14 cellular contexts compared by ENCODE assay signal in the genomic region with DNA sequence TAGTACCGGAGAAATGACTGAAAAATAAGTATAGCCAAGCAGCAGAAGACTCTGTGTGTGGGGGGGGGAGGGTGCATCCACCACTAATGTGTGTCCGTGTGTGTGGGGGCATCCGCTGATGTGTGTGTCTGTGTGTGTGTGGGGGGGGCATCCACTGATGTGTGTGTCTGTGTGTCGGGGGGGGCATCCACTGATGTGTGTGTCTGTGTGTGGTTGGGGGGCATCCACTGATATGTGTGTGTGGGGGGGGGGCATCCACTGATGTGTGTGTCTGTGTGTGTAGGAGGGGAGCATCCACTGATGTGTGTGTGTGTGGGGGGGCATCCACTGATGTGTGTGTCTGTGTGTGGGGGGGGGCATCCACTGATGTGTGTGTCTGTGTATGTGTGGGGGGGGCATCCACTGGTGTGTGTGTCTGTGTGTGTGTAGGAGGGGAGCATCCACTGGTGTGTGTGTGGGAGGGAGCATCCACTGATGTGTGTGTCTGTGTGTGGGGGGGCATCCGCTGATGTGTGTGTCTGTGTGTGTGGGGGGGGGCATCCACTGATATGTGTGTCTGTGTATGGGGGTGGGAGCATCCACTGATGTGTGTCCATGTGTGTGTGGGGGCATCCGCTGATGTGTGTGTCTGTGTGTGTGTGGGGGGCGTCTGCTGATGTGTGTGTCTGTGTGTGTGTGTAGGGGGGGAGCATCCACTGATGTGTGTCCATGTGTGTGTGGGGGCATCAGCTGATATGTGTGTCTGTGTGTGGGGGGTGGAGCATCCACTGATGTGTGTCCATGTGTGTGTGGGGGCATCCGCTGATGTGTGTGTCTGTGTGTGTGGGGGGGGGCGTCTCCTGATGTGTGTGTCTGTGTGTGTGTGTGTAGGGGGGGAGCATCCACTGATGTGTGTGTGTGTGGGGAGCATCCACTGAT.
A peak's percentile ranks its signal among the peaks of the same experiment; 100 is the strongest.
DNase-seq lines count a peak whose midpoint lies in the region; ATAC-seq lines count a peak whose summit lies in the region.
"Had no signal": no experiment of that assay in that cellular context is flagged by ENCODE, and none has a peak within 500 bp of the region (broad histone marks: within the 10 kb centered on the region; RNA-seq: fewer than 3 reads in every experiment).

No MANE protein-coding gene starts in this region.

- H3K27me3 ChIP-seq in BLaER1: no peaks in the 10 kb centered on the region
- no peaks in the 10 kb centered on the region for H3K27me3 ChIP-seq in CD8-positive, alpha-beta memory T cell (ENCODE audit: insufficient read depth, low read length, poor library complexity, severe bottlenecking)
- H3K27me3 ChIP-seq: cardiac muscle cell had no signal

- H3K4me1 Mint-ChIP-seq in CD8-positive, alpha-beta memory T cell: peaks cover 72 to 93% (median 85%) of the 10 kb centered on the region in 3 donors
- peaks cover 77% of the 10 kb centered on the region for H3K4me1 Mint-ChIP-seq in activated T-helper 17 cell treated with anti-CD3 and anti-CD28 coated beads, Interleukin-2, amount 50 U/mL, for 72 hours
- H3K4me1 Mint-ChIP-seq in naive B cell: peaks cover 67 to 85% (median 79%) of the 10 kb centered on the region in 3 donors

- peak overlapping the region in 6 of 7 donors; percentile 69 to 86 (median 77) for H3K4me3 Mint-ChIP-seq in CD8-positive, alpha-beta memory T cell
- peak overlapping the region; percentile 83 for H3K4me3 Mint-ChIP-seq in activated T-helper 17 cell treated with anti-CD3 and anti-CD28 coated beads, Interleukin-2, amount 50 U/mL, for 72 hours
- H3K4me3 Mint-ChIP-seq in naive B cell: peak overlapping the region; percentile 46 to 89 (median 82)

- CTCF ChIA-PET in CD8-positive, alpha-beta memory T cell (lab: Charles Lee): interaction anchor here (1.3 to 1.5 kb wide), 3 partner anchors 8 to 14 kb away, joined by 3 to 7 read pairs (median 3); no protein-coding TSS in a partner anchor

- H3K36me3 ChIP-seq in BLaER1: no peaks in the 10 kb centered on the region
- H3K36me3 ChIP-seq in CD8-positive, alpha-beta memory T cell (ENCODE audit: insufficient read depth, low read length): no peaks in the 10 kb centered on the region
- H3K36me3 ChIP-seq: cardiac muscle cell had no signal

- H4K20me1 ChIP-seq in BLaER1: peaks cover 47% of the 10 kb centered on the region

- no peaks in the 10 kb centered on the region for H3K36me3 Mint-ChIP-seq in CD8-positive, alpha-beta memory T cell
- peaks cover 32% of the 10 kb centered on the region for H3K36me3 Mint-ChIP-seq in activated T-helper 17 cell treated with anti-CD3 and anti-CD28 coated beads, Interleukin-2, amount 50 U/mL, for 72 hours (ENCODE audit: low read depth)
- peaks cover 0 to 6% of the 10 kb centered on the region in 2 donors for H3K36me3 Mint-ChIP-seq in naive B cell

- peak overlapping the region; percentile 63 to 98 (median 86) for H3K27ac Mint-ChIP-seq in CD8-positive, alpha-beta memory T cell
- peak overlapping the region; percentile 99 for H3K27ac Mint-ChIP-seq in activated T-helper 17 cell treated with anti-CD3 and anti-CD28 coated beads, Interleukin-2, amount 50 U/mL, for 72 hours
- H3K27ac Mint-ChIP-seq in naive B cell: peak overlapping the region; percentile 87 to 100 (median 97)

- no peaks in the 10 kb centered on the region for H3K9me3 Mint-ChIP-seq in CD8-positive, alpha-beta memory T cell
- H3K9me3 Mint-ChIP-seq in activated T-helper 17 cell treated with anti-CD3 and anti-CD28 coated beads, Interleukin-2, amount 50 U/mL, for 72 hours: no peaks in the 10 kb centered on the region
- H3K9me3 Mint-ChIP-seq in naive B cell: no peaks in the 10 kb centered on the region

- peak overlapping the region; percentile 54 for H3K4me2 ChIP-seq in BLaER1

- DNase-seq in CD8-positive, alpha-beta memory T cell: peak in 1 of 5 donors; percentile 43
- DNase-seq in naive B cell (no peak), iPS-NIHi7 (ENCODE audit: extremely low spot score) (no peak), G401 (ENCODE audit: low spot score) (no peak), GDM1 (lab: John Stamatoyannopoulos, UW) (no peak), NCI-H1417 treated with DMSO at 0.1 percent for 48 hours (lab: John Stamatoyannopoulos, UW) (no peak)
- DNase-seq: GM23248, KG1, left cardiac atrium, NCI-H1436 treated with DMSO at 0.1 percent for 48 hours had no signal

- no peak for ATAC-seq in activated T-helper 17 cell treated with anti-CD3 and anti-CD28 coated beads, Interleukin-2, amount 50 U/mL, for 72 hours (replicated peaks)
- no peak for ATAC-seq in naive B cell (ENCODE audit: low read depth in 2 of 2)

- H3K4me1 ChIP-seq in BLaER1: peaks cover 74% of the 10 kb centered on the region
- H3K4me1 ChIP-seq in CD8-positive, alpha-beta memory T cell (ENCODE audit: insufficient read depth, low read length): peaks cover 89% of the 10 kb centered on the region

- POLR2A ChIA-PET in CD8-positive, alpha-beta memory T cell (lab: Charles Lee): interaction anchor here (0.7 kb wide), 1 partner anchor 115 kb away, joined by 5 read pairs; no protein-coding TSS in a partner anchor

- H3K9me3 ChIP-seq in BLaER1: no peaks in the 10 kb centered on the region
- H3K9me3 ChIP-seq in CD8-positive, alpha-beta memory T cell (ENCODE audit: low read length): no peaks in the 10 kb centered on the region

- in situ Hi-C loops in G401 (cut with HindIII; ENCODE audit: low sequenced_read_pairs): no loop called here

- H3K27me3 Mint-ChIP-seq in CD8-positive, alpha-beta memory T cell: no peaks in the 10 kb centered on the region
- no peaks in the 10 kb centered on the region for H3K27me3 Mint-ChIP-seq in activated T-helper 17 cell treated with anti-CD3 and anti-CD28 coated beads, Interleukin-2, amount 50 U/mL, for 72 hours
- H3K27me3 Mint-ChIP-seq in naive B cell: no peaks in the 10 kb centered on the region

- no peak overlapping the region for H3K27ac ChIP-seq in BLaER1
- H3K27ac ChIP-seq in CD8-positive, alpha-beta memory T cell (ENCODE audit: low read depth, low read length): no peak overlapping the region
- H3K27ac ChIP-seq: C4-2B, GM23248 had no signal

- no peak overlapping the region for H3K4me3 ChIP-seq in BLaER1
- H3K4me3 ChIP-seq in CD8-positive, alpha-beta memory T cell (ENCODE audit: low read length): no peak overlapping the region
- H3K4me3 ChIP-seq: cardiac muscle cell, GM23248 had no signal

- no peak overlapping the region for H3K9ac ChIP-seq in BLaER1
- H3K9ac ChIP-seq: GM23248 had no signal
